In the genomic region with DNA sequence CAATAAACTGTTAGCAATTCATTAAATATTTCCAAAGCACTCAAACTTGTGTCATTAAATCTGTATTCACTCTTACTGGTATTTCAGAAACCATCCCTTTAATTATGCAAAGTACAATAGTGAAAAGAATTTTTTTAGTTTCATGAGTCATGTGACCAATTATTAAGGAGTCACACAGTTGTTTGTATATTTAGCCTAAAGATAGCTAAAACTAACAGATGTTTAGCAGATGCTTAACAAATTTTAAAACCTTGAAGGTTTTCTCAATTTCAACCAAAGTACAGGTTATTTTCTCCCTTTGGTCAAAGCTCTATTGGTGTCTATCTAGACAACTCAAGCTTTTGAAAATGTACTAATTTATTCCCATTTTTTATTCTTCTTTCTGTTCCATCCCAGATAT, we compare ENCODE assay signal across 22 cellular contexts.
"Had no signal": no experiment of that assay in that cellular context is flagged by ENCODE, and none has a peak within 500 bp of the region (broad histone marks: within the 10 kb centered on the region; RNA-seq: fewer than 3 reads in every experiment).

No MANE protein-coding gene starts in this region.

- H3K27ac ChIP-seq: right atrium auricular region, stomach, tibial artery, upper lobe of right lung, VCaP had no signal

- H3K4me3 ChIP-seq: mucosa of descending colon, right atrium auricular region, stomach, tibial artery, upper lobe of right lung had no signal

- H3K9me3 ChIP-seq: mucosa of descending colon, upper lobe of right lung had no signal

- H3K4me1 ChIP-seq: right atrium auricular region, upper lobe of right lung had no signal

- DNase-seq: activated CD4-positive, alpha-beta T cell treated with anti-CD3 and anti-CD28 coated beads for 4 hours; activated CD4-positive, alpha-beta T cell treated with anti-CD3 and anti-CD28 coated beads, Interleukin-2, amount 50 U/mL, for 4 hours; activated effector memory CD4-positive, alpha-beta T cell treated with Interleukin-2 at 50 U/mL for 16 hours; activated naive CD4-positive, alpha-beta T cell treated with Interleukin-2 at 50 U/mL for 16 hours; activated naive CD8-positive, alpha-beta T cell treated with anti-CD3 and anti-CD28 coated beads, Interleukin-2, amount 10 ng/mL, durations not matched to agents 7 days and 5 days; activated T-cell treated with anti-CD3 and anti-CD28 coated beads for 4 hours; caudate nucleus; head of caudate nucleus; hippocampal formation; left cardiac atrium; left ventricle myocardium superior; mucosa of descending colon; stimulated activated CD4-positive, alpha-beta T cell treated with anti-CD3 and anti-CD28 coated beads, Interleukin-15, amount 100 ng/mL, for 24 hours; stimulated activated CD4-positive, alpha-beta T cell treated with anti-CD3 and anti-CD28 coated beads, Interleukin-2, amount 100 ng/mL, for 24 hours; stimulated activated naive B cell treated with anti-CD40 and anti-IgM and Interleukin-4, amounts not matched to agents 10 μg/mL and 1 μg/mL and 100 μg/mL, for 72 hours; stomach; tibial artery; upper lobe of right lung had no signal

- H3K27me3 ChIP-seq: right atrium auricular region, stomach, tibial artery, upper lobe of right lung had no signal

- ATAC-seq: esophagus mucosa; left cardiac atrium; left ventricle myocardium superior; mucosa of descending colon; natural killer cell treated with Interleukin-12 subunit alpha and Interleukin-12 subunit beta and Interleukin-15 and Interleukin-18, amount 100 ng/mL, for 72 hours; stimulated activated naive B cell treated with anti-CD40 and anti-IgM and Interleukin-4, amounts not matched to agents 10 μg/mL and 1 μg/mL and 100 μg/mL, for 72 hours; upper lobe of right lung had no signal
